Comparison of ENCODE assay signal across 34 cellular contexts in the genomic region with DNA sequence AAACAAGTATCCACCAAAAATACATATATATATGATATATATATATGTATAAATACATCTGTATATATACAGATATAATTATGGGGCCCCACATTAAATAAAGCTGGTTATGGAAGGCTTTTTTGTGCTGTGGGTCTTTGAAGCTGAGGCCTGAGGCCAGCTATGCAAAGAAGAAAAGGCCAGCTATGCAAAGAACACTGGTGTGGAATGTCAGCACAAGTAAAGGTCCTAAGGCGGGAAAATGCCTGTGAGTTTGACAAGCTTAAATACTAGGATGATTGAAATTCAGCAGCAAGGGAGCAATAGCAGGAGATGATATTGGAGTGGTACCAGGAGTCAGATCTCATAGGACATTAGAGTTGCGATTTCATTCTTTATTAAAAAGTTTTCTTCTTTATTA. TPM values are rescaled to one million over a fixed set of nuclear protein-coding genes. Genes with fewer than 3 reads are reported as not detected.
"Had no signal": no experiment of that assay in that cellular context is flagged by ENCODE, and none has a peak within 500 bp of the region (broad histone marks: within the 10 kb centered on the region; RNA-seq: fewer than 3 reads in every experiment).

No MANE protein-coding gene starts in this region.

- H3K36me3 ChIP-seq: brain microvascular endothelial cell, left ventricle myocardium inferior, right atrium auricular region, spleen, transverse colon, WERI-Rb-1 had no signal

- FAIRE-seq: astrocyte, urothelium cell line had no signal

- H3K4me1 ChIP-seq: foreskin keratinocyte, left ventricle myocardium inferior, right atrium auricular region, spleen, testis, transverse colon had no signal

- ATAC-seq: activated CD4-positive, CD25-positive, alpha-beta regulatory T cell treated with anti-CD3 and anti-CD28 coated beads, Interleukin-2, amount 50 U/mL, for 24 hours; esophagus mucosa; foreskin keratinocyte; mucosa of descending colon; natural killer cell treated with Interleukin-12 subunit alpha and Interleukin-12 subunit beta and Interleukin-15 and Interleukin-18, amount 100 ng/mL, for 72 hours; stimulated activated naive CD8-positive, alpha-beta T cell treated with anti-CD3 and anti-CD28 coated beads, Interleukin-15, Interleukin-2, amounts not matched to agents 100 U/mL and 50 U/mL, for 24 hours had no signal

- H3K4me1 Mint-ChIP-seq: activated naive CD4-positive, alpha-beta T cell treated with anti-CD3 and anti-CD28 coated beads, Interleukin-2, amount 10 ng/mL, durations not matched to agents 7 days and 5 days; activated naive CD8-positive, alpha-beta T cell treated with anti-CD3 and anti-CD28 coated beads, Interleukin-2, amount 10 ng/mL, durations not matched to agents 7 days and 5 days had no signal

- H3K36me3 Mint-ChIP-seq: activated naive CD4-positive, alpha-beta T cell treated with anti-CD3 and anti-CD28 coated beads, Interleukin-2, amount 10 ng/mL, durations not matched to agents 7 days and 5 days; activated naive CD8-positive, alpha-beta T cell treated with anti-CD3 and anti-CD28 coated beads, Interleukin-2, amount 10 ng/mL, durations not matched to agents 7 days and 5 days; natural killer cell treated with Interleukin-12 subunit alpha and Interleukin-12 subunit beta and Interleukin-15 and Interleukin-18, amount 100 ng/mL, for 72 hours had no signal

- H3K27me3 ChIP-seq: brain microvascular endothelial cell, foreskin keratinocyte, right atrium auricular region, spleen, testis, transverse colon had no signal

- H3K9me3 Mint-ChIP-seq: activated T-cell treated with anti-CD3 and anti-CD28 coated beads, Interleukin-2, amount 50 U/mL, for 24 hours; T-helper 1 cell treated with Interleukin-12 subunit alpha and Interleukin-12 subunit beta and Interleukin-4 antibody, amounts not matched to agents 30 μg/mL and 1 μg/mL, for 36 hours had no signal

- H3K27me3 Mint-ChIP-seq: activated naive CD4-positive, alpha-beta T cell treated with anti-CD3 and anti-CD28 coated beads, Interleukin-2, amount 10 ng/mL, durations not matched to agents 7 days and 5 days had no signal

- H3K4me3 ChIP-seq: left ventricle myocardium inferior, lung, mucosa of descending colon, right atrium auricular region, spleen, testis, transverse colon had no signal

- H3K27ac ChIP-seq: brain microvascular endothelial cell, foreskin keratinocyte, left ventricle myocardium inferior, right atrium auricular region, spleen, testis, transverse colon had no signal

- H3K27ac Mint-ChIP-seq: activated naive CD4-positive, alpha-beta T cell treated with anti-CD3 and anti-CD28 coated beads, Interleukin-2, amount 10 ng/mL, durations not matched to agents 7 days and 5 days; activated naive CD8-positive, alpha-beta T cell treated with anti-CD3 and anti-CD28 coated beads, Interleukin-2, amount 10 ng/mL, durations not matched to agents 7 days and 5 days; activated T-cell treated with anti-CD3 and anti-CD28 coated beads, Interleukin-2, amount 50 U/mL, for 24 hours; natural killer cell treated with Interleukin-12 subunit alpha and Interleukin-12 subunit beta and Interleukin-15 and Interleukin-18, amount 100 ng/mL, for 72 hours; T-helper 1 cell treated with Interleukin-12 subunit alpha and Interleukin-12 subunit beta and Interleukin-4 antibody, amounts not matched to agents 30 μg/mL and 1 μg/mL, for 36 hours had no signal

- H3K9me3 ChIP-seq: left ventricle myocardium inferior, mucosa of descending colon, right atrium auricular region, spleen, testis, transverse colon had no signal

- DNase-seq: activated CD4-positive, alpha-beta T cell treated with anti-CD3 and anti-CD28 coated beads for 48 hours; activated CD4-positive, alpha-beta T cell treated with anti-CD3 and anti-CD28 coated beads, Interleukin-2, amount 50 U/mL, for 48 hours; activated CD8-positive, alpha-beta memory T cell treated with anti-CD3 and anti-CD28 coated beads, Interleukin-2, amount 50 U/mL, for 48 hours; activated gamma-delta T cell; activated naive CD4-positive, alpha-beta T cell treated with anti-CD3 and anti-CD28 coated beads, Interleukin-2, amount 10 ng/mL, durations not matched to agents 7 days and 5 days; activated naive CD8-positive, alpha-beta T cell treated with anti-CD3 and anti-CD28 coated beads, Interleukin-2, amount 10 ng/mL, durations not matched to agents 7 days and 5 days; activated T-cell treated with anti-CD3 and anti-CD28 coated beads, Interleukin-2, amount 50 U/mL, for 24 hours; amniotic stem cell; brain microvascular endothelial cell; caudate nucleus; foreskin keratinocyte; islet precursor cell; left ventricle myocardium inferior; mucosa of descending colon; nucleus accumbens; spleen; stimulated activated CD4-positive, alpha-beta T cell treated with anti-CD3 and anti-CD28 coated beads, Interleukin-2, amount 100 ng/mL, for 48 hours; stimulated activated naive CD8-positive, alpha-beta T cell treated with anti-CD3 and anti-CD28 coated beads, Interleukin-15, Interleukin-2, amounts not matched to agents 100 U/mL and 50 U/mL, for 24 hours; T-helper 9 cell; testis; transverse colon; WERI-Rb-1 had no signal

- H3K4me3 Mint-ChIP-seq: activated naive CD4-positive, alpha-beta T cell treated with anti-CD3 and anti-CD28 coated beads, Interleukin-2, amount 10 ng/mL, durations not matched to agents 7 days and 5 days; activated naive CD8-positive, alpha-beta T cell treated with anti-CD3 and anti-CD28 coated beads, Interleukin-2, amount 10 ng/mL, durations not matched to agents 7 days and 5 days; activated T-cell treated with anti-CD3 and anti-CD28 coated beads, Interleukin-2, amount 50 U/mL, for 24 hours; natural killer cell treated with Interleukin-12 subunit alpha and Interleukin-12 subunit beta and Interleukin-15 and Interleukin-18, amount 100 ng/mL, for 72 hours; T-helper 1 cell treated with Interleukin-12 subunit alpha and Interleukin-12 subunit beta and Interleukin-4 antibody, amounts not matched to agents 30 μg/mL and 1 μg/mL, for 36 hours had no signal

RNA-seq across cellular contexts. Expression of a gene that starts 25.2 kb away (rescaled TPM):
- total RNA-seq: activated CD8-positive, alpha-beta memory T cell treated with anti-CD3 and anti-CD28 coated beads for 36 hours; activated naive CD8-positive, alpha-beta T cell treated with anti-CD3 and anti-CD28 coated beads, Interleukin-2, amount 10 ng/mL, durations not matched to agents 7 days and 5 days; glomerular endothelial cell; left ventricle myocardium inferior; mesenteric fat pad; natural killer cell treated with Interleukin-12 subunit alpha and Interleukin-12 subunit beta and Interleukin-15 and Interleukin-18, amount 100 ng/mL, for 72 hours; pulmonary artery endothelial cell; right atrium auricular region had no signal
